In genomic region chr10:124703778-124704427, GRCh38 we compare ENCODE assay signal across 9 cellular contexts. TPM values are rescaled to one million over a fixed set of nuclear protein-coding genes. Genes with fewer than 3 reads are reported as not detected.
DNase-seq lines count a peak whose midpoint lies in the region; ATAC-seq, FAIRE-seq and TF ChIP-seq lines count a peak whose summit lies in the region.
"Had no signal": no experiment of that assay in that cellular context is flagged by ENCODE, and none has a peak within 500 bp of the region (broad histone marks: within the 10 kb centered on the region; RNA-seq: fewer than 3 reads in every experiment).

No MANE protein-coding gene starts in this region.

- no peak for TF ChIP-seq EP300 in HepG2 (IDR thresholded peaks at IDR 0.05; ENCODE audit: low read depth in 2 of 2, low read length in 2 of 2)
- TF ChIP-seq EP300 in HepG2 (CRISPR knock-in tag; IDR thresholded peaks at IDR 0.05; ENCODE audit: borderline replicate concordance) = no peak

- BruUV-seq in HepG2 (replicated peaks; lab: Mats Ljungman, UMichigan) = no TSS peak

- no peaks in the 10 kb centered on the region for H3K27me3 Mint-ChIP-seq in effector memory CD8-positive, alpha-beta T cell
- no peaks in the 10 kb centered on the region for H3K27me3 Mint-ChIP-seq in naive thymus-derived CD4-positive, alpha-beta T cell

- POLR2A ChIA-PET in HepG2 (lab: Yijun Ruan, JAX) = no interaction called here
- POLR2A ChIA-PET in naive thymus-derived CD4-positive, alpha-beta T cell (lab: Charles Lee) = interaction anchor here (0.9 to 15.1 kb wide), 8 partner anchors 15 to 67 kb away, joined by 3 to 271 read pairs (median 4); no protein-coding TSS in a partner anchor

- peaks cover 40 to 83% (median 60%) of the 10 kb centered on the region in 4 donors for H3K4me1 ChIP-seq in liver (ENCODE audit: control insufficient read depth in 4 of 4, insufficient read depth in 4 of 4, low read length in 3 of 4)
- H3K4me1 ChIP-seq in HepG2 (ENCODE audit: insufficient read depth, low read length) = peaks cover 20% of the 10 kb centered on the region
- H3K4me1 ChIP-seq in naive thymus-derived CD4-positive, alpha-beta T cell (ENCODE audit: control insufficient read depth in 2 of 2, insufficient read depth in 2 of 2, low read length in 2 of 2) = peaks cover 80 to 92% of the 10 kb centered on the region in 2 donors
- H3K4me1 ChIP-seq in vagina = peaks cover 99% of the 10 kb centered on the region

- no peak for FAIRE-seq in HepG2 (lab: Jason Lieb, UNC)
- FAIRE-seq: islet of Langerhans had no signal

- TF ChIP-seq CTCF in liver (IDR thresholded peaks at IDR 0.05; ENCODE audit: low read depth, low read length, missing input control) (no peak), HepG2 (CRISPR knock-in tag; IDR thresholded peaks at IDR 0.05) (no peak), vagina (IDR thresholded peaks at IDR 0.05) (no peak)

- H3K36me3 ChIP-seq in liver (ENCODE audit: control insufficient read depth in 4 of 4, insufficient read depth in 3 of 4, low read depth in 1 of 4, low read length in 3 of 4) = peaks cover 0 to 6% (median 1%) of the 10 kb centered on the region in 4 donors
- H3K36me3 ChIP-seq in HepG2 (replicated peaks in 1 of 2; ENCODE audit: control insufficient read depth in 1 of 2, insufficient read depth in 2 of 2, low read length in 2 of 2) = peaks cover 9 to 57% of the 10 kb centered on the region in 2 experiments
- H3K36me3 ChIP-seq in naive thymus-derived CD4-positive, alpha-beta T cell (ENCODE audit: control insufficient read depth in 2 of 3, insufficient read depth in 3 of 3, low read length in 3 of 3) = peaks cover 0 to 16% (median 6%) of the 10 kb centered on the region in 3 experiments
- H3K36me3 ChIP-seq in vagina = peaks cover 0 to 15% of the 10 kb centered on the region in 2 donors

- intact Hi-C loops in HepG2 (cut with micrococcal nuclease; ENCODE audit: unreplicated experiment) = no loop called here
- intact Hi-C loops in naive thymus-derived CD4-positive, alpha-beta T cell (cut with micrococcal nuclease) = no loop called here
- intact Hi-C loops in vagina (cut with DNase I) = loop anchor here (5.0 kb wide), 1 partner anchor 38 kb away; the partner anchor contains the start of gene FAM53B

- 74% methylated on average over 10 of the region's 10 CpGs for whole genome bisulfite sequencing in liver
- WGBS in HepG2 (ENCODE audit: low lambda C conversion rate) = 98% methylated on average over 9 of the region's 10 CpGs

- H2AFZ ChIP-seq in HepG2 (ENCODE audit: low read length) = no peak overlapping the region

- H3K27ac ChIP-seq in liver (ENCODE audit: low read depth in 1 of 2, low read length in 2 of 2) (peak overlapping the region in 1 of 2 donors; percentile 32), HepG2 (ENCODE audit: extremely low read length, insufficient read depth, low read length) (no peak overlapping the region), vagina (peak overlapping the region; percentile 81)
- H3K27ac ChIP-seq in naive thymus-derived CD4-positive, alpha-beta T cell (ENCODE audit: low read depth, low read length) = peak overlapping the region; percentile 25

- H3K9ac ChIP-seq in liver (ENCODE audit: low read depth in 1 of 2, low read length in 2 of 2) (no peak overlapping the region), HepG2 (ENCODE audit: insufficient read depth, low read depth, low read length) (no peak overlapping the region)

- peaks cover 91 to 96% of the 10 kb centered on the region in 2 donors for H3K4me1 Mint-ChIP-seq in effector memory CD8-positive, alpha-beta T cell (ENCODE audit: low read depth in 2 of 2)
- H3K4me1 Mint-ChIP-seq in naive thymus-derived CD4-positive, alpha-beta T cell = peaks cover 80 to 98% (median 92%) of the 10 kb centered on the region in 7 donors

- no peak for DNase-seq in HepG2 (ENCODE audit: low spot score)
- DNase-seq in effector memory CD8-positive, alpha-beta T cell = no peak
- DNase-seq in naive thymus-derived CD4-positive, alpha-beta T cell = no peak
- DNase-seq in vagina (ENCODE audit: extremely low spot score in 2 of 2) = no peak
- no peak for DNase-seq in amniotic stem cell (lab: John Stamatoyannopoulos, UW)
- DNase-seq in SW480 (ENCODE audit: low spot score) = no peak

- in situ Hi-C loops in HepG2 (cut with HindIII; ENCODE audit: extremely low pct_ligation_motif_present, low pct_unique_long_range_greater_than_20kb) = no loop called here

- H3K4me3 ChIP-seq in liver (ENCODE audit: low read depth in 1 of 3, low read length in 3 of 3) = no peak overlapping the region
- no peak overlapping the region for H3K4me3 ChIP-seq in HepG2 (replicated peaks in 1 of 3; ENCODE audit: insufficient read depth in 1 of 3, low read depth in 2 of 3, low read length in 3 of 3)
- H3K4me3 ChIP-seq in naive thymus-derived CD4-positive, alpha-beta T cell (ENCODE audit: low read length) = no peak overlapping the region
- no peak overlapping the region for H3K4me3 ChIP-seq in vagina

- H3K9me3 Mint-ChIP-seq in effector memory CD8-positive, alpha-beta T cell = no peaks in the 10 kb centered on the region
- no peaks in the 10 kb centered on the region for H3K9me3 Mint-ChIP-seq in naive thymus-derived CD4-positive, alpha-beta T cell

- no peak overlapping the region for H3K4me2 ChIP-seq in HepG2 (ENCODE audit: low read depth, low read length)

- ATAC-seq in HepG2 = no peak
- ATAC-seq in effector memory CD8-positive, alpha-beta T cell (replicated peaks) = no peak
- ATAC-seq in naive thymus-derived CD4-positive, alpha-beta T cell = no peak
- no peak for ATAC-seq in HG03025 (IDR thresholded peaks at IDR 0.05; ENCODE audit: low FRiP score, unreplicated experiment)

- H3K27ac Mint-ChIP-seq in effector memory CD8-positive, alpha-beta T cell = peak overlapping the region; percentile 95 to 96
- peak overlapping the region; percentile 56 to 98 (median 92) for H3K27ac Mint-ChIP-seq in naive thymus-derived CD4-positive, alpha-beta T cell

- no peaks in the 10 kb centered on the region for H3K27me3 ChIP-seq in liver (ENCODE audit: control insufficient read depth in 4 of 4, insufficient read depth in 4 of 4, low read length in 3 of 4)
- H3K27me3 ChIP-seq in HepG2 (ENCODE audit: control insufficient read depth in 1 of 2, insufficient read depth in 2 of 2, low read length in 2 of 2) = no peaks in the 10 kb centered on the region
- no peaks in the 10 kb centered on the region for H3K27me3 ChIP-seq in naive thymus-derived CD4-positive, alpha-beta T cell (ENCODE audit: control insufficient read depth in 2 of 2, insufficient read depth in 2 of 2, low read length in 2 of 2)
- no peaks in the 10 kb centered on the region for H3K27me3 ChIP-seq in vagina

- peaks cover 8% of the 10 kb centered on the region for H3K79me2 ChIP-seq in HepG2 (ENCODE audit: insufficient read depth, low read length)

- peak in 1 of 2 donors; percentile 16 for TF ChIP-seq RAD21 in liver (IDR thresholded peaks at IDR 0.05)
- no peak for TF ChIP-seq RAD21 in HepG2 (CRISPR knock-in tag; IDR thresholded peaks at IDR 0.05)

- CTCF ChIA-PET in HepG2 (lab: Yijun Ruan, JAX; ENCODE audit: low intra/inter-chr PET ratio, low total read pairs) = no interaction called here
- CTCF ChIA-PET in naive thymus-derived CD4-positive, alpha-beta T cell (lab: Charles Lee) = interaction anchor here (1.2 to 7.5 kb wide), 3 partner anchors 14 to 55 kb away, joined by 4 to 81 read pairs (median 11); no protein-coding TSS in a partner anchor

- TF ChIP-seq POLR2A in HepG2 (IDR thresholded peaks at IDR 0.05; ENCODE audit: insufficient read depth in 1 of 2, low read depth in 2 of 2, low read length in 2 of 2) (no peak), vagina (IDR thresholded peaks at IDR 0.05) (no peak)

- 0 out of 2 replicates have a peak, but pooled peaks cover 7% of the 10 kb centered on the region for H4K20me1 ChIP-seq in HepG2 (ENCODE audit: insufficient read depth, low read length)

- peak overlapping the region; percentile 64 to 77 for H3K4me3 Mint-ChIP-seq in effector memory CD8-positive, alpha-beta T cell
- H3K4me3 Mint-ChIP-seq in naive thymus-derived CD4-positive, alpha-beta T cell = peak overlapping the region in 7 of 10 donors; percentile 33 to 84 (median 60)

- H3K36me3 Mint-ChIP-seq in effector memory CD8-positive, alpha-beta T cell (ENCODE audit: insufficient read depth) = peaks cover 61% of the 10 kb centered on the region
- H3K36me3 Mint-ChIP-seq in naive thymus-derived CD4-positive, alpha-beta T cell = peaks cover 4 to 31% (median 9%) of the 10 kb centered on the region in 5 donors

- no peaks in the 10 kb centered on the region for H3K9me3 ChIP-seq in liver (ENCODE audit: control insufficient read depth in 4 of 4, low read length in 3 of 4)
- no peaks in the 10 kb centered on the region for H3K9me3 ChIP-seq in HepG2 (ENCODE audit: low read length)
- H3K9me3 ChIP-seq in naive thymus-derived CD4-positive, alpha-beta T cell (ENCODE audit: control insufficient read depth in 2 of 3, low read length in 3 of 3) = no peaks in the 10 kb centered on the region
- no peaks in the 10 kb centered on the region for H3K9me3 ChIP-seq in vagina

RNA-seq across cellular contexts. Expression of gene FAM53B, which starts 40.3 kb away (rescaled TPM):
- total RNA-seq in liver (10 to 100 TPM; 10.2 to 24.0 TPM), HepG2 (2016; rRNA removed; fragmentation: Illumina TruSeq; extraction: Trizol) (17.6 and 19.3 TPM in 2 replicates), vagina (35.1 TPM)
- polyA plus RNA-seq in liver (1 to 10 TPM; 1.1 to 2.3 TPM), HepG2 (2011; rRNA removed) (5.8 and 6.4 TPM in 2 replicates)
- 37.4 and 40.4 TPM in 2 replicates for total RNA-seq in HepG2 (2016; cell fraction: cytosol; rRNA removed; fragmentation: Illumina TruSeq; extraction: Trizol; ENCODE audit: low read depth)
- 15.2 and 19.1 TPM in 2 replicates for total RNA-seq in HepG2 (2016; cell fraction: insoluble cytoplasmic fraction; rRNA removed; fragmentation: Illumina TruSeq; extraction: Trizol)
- 19.0 and 21.2 TPM in 2 replicates for total RNA-seq in HepG2 (2016; cell fraction: membrane; rRNA removed; fragmentation: Illumina TruSeq; extraction: Trizol)
- total RNA-seq in HepG2 (2016; cell fraction: nucleus; rRNA removed; fragmentation: Illumina TruSeq; extraction: Trizol) = 13.6 and 18.0 TPM in 2 replicates
- polyA plus RNA-seq in HepG2 (2011; cell fraction: cytosol; rRNA removed) = 4.7 and 7.2 TPM in 2 replicates
- polyA plus RNA-seq in HepG2 (2011; cell fraction: nucleus; rRNA removed) = 7.7 and 11.9 TPM in 2 replicates
- polyA plus RNA-seq in HepG2 (2012) = 3.5 and 5.6 TPM in 2 replicates
- polyA plus RNA-seq in HepG2 (2016; cell fraction: cytosol; fragmentation: Illumina TruSeq; extraction: Trizol; ENCODE audit: low read depth) = 0.71 and 0.72 TPM in 2 replicates
- 10.3 and 11.4 TPM in 2 replicates for polyA plus RNA-seq in HepG2 (2016; cell fraction: insoluble cytoplasmic fraction; fragmentation: Illumina TruSeq; extraction: Trizol; ENCODE audit: low read depth)
- polyA plus RNA-seq in HepG2 (2016; cell fraction: membrane; fragmentation: Illumina TruSeq; extraction: Trizol; ENCODE audit: low read depth) = 3.6 and 4.1 TPM in 2 replicates
- 13.5 and 14.8 TPM in 2 replicates for polyA plus RNA-seq in HepG2 (2016; cell fraction: nucleus; fragmentation: Illumina TruSeq; extraction: Trizol; ENCODE audit: insufficient read depth, low read depth)
- polyA minus RNA-seq in HepG2 (2011; rRNA and poly(A)+ RNA removed; ENCODE audit: low replicate concordance) = 28.7 and 33.7 TPM in 2 replicates
- polyA minus RNA-seq in HepG2 (2011; cell fraction: cytosol; rRNA and poly(A)+ RNA removed) = 7.5 and 12.7 TPM in 2 replicates
- polyA minus RNA-seq in HepG2 (2011; cell fraction: nucleus; rRNA and poly(A)+ RNA removed) = 9.5 and 10.1 TPM in 2 replicates
- 10 to 100 TPM; 25.5 to 51.5 (median 28.6) TPM for total RNA-seq in naive thymus-derived CD4-positive, alpha-beta T cell
- polyA plus RNA-seq in naive thymus-derived CD4-positive, alpha-beta T cell = 10 to 100 TPM in 1 of 2 donors, 1 to 10 TPM in 1; 3.9 to 18.8 TPM
